In the genomic region with DNA sequence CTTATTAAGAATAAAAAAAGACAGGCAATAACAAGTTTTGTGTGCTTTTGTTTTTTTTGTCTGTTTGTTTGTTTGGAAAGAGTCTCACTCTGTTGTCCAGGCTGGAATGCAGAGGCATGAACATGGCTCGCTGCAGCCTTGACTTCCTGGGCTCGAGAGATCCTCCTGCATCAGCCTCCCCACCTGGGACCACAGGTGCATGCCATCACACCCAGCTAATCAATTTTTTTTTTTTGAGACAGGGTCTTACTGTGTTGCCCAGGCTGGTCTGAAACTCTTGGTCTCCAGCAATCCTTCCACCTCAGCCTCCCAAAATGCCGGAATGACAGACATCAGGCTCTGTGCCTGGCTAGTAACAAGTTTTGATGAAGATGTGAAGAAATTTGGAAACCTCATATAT, we compare ENCODE assay signal across 8 cellular contexts.
"Had no signal": no experiment of that assay in that cellular context is flagged by ENCODE, and none has a peak within 500 bp of the region (broad histone marks: within the 10 kb centered on the region; RNA-seq: fewer than 3 reads in every experiment).

No MANE protein-coding gene starts in this region.

- ATAC-seq: HCT116 had no signal

- H3K36me3 ChIP-seq: HAP-1 had no signal

- H3K4me3 ChIP-seq: GM23248, HAP-1 had no signal

- H3K9ac ChIP-seq: GM23248 had no signal

- DNase-seq: GM23248, GOT3, H7, IMR-90, KBM-7 had no signal

- H3K27ac ChIP-seq: GM23248, HL-60 had no signal

- H3K9me3 ChIP-seq: HAP-1 had no signal

- H2AFZ ChIP-seq: GM23248 had no signal
